Comparison of ENCODE assay signal across 22 cellular contexts in genomic region chr7:158944195-158944594, GRCh38.
"Had no signal": no experiment of that assay in that cellular context is flagged by ENCODE, and none has a peak within 500 bp of the region (broad histone marks: within the 10 kb centered on the region; RNA-seq: fewer than 3 reads in every experiment).

No MANE protein-coding gene starts in this region.

- H3K27me3 ChIP-seq: heart left ventricle, ovary, stomach, transverse colon had no signal

- DNase-seq: effector memory CD4-positive, alpha-beta T cell; heart left ventricle; hippocampal formation; left cardiac atrium; left ventricle myocardium superior; mesenchymal stem cell; midbrain; naive B cell; ovary; small intestine; stimulated activated CD4-positive, alpha-beta T cell treated with anti-CD3 and anti-CD28 coated beads, Interleukin-12 subunit alpha, Interleukin-12 subunit beta, amount 100 ng/mL, for 4 hours; stimulated activated naive CD4-positive, alpha-beta T cell; stomach; substantia nigra; transverse colon had no signal

- H3K36me3 ChIP-seq: ovary had no signal

- H3K27me3 Mint-ChIP-seq: naive B cell had no signal

- H3K4me3 Mint-ChIP-seq: naive B cell, nephron had no signal

- FAIRE-seq: endometrium, frontal cortex, keratinocyte, small intestine had no signal

- H3K4me3 ChIP-seq: heart left ventricle, lung, ovary, stomach, thoracic aorta, transverse colon had no signal

- H3K27ac Mint-ChIP-seq: nephron had no signal

- H3K4me1 Mint-ChIP-seq: naive B cell, nephron had no signal

- H3K4me1 ChIP-seq: heart left ventricle, stomach, transverse colon had no signal

- ATAC-seq: esophagus mucosa, heart left ventricle, left ventricle myocardium superior had no signal

- H3K9me3 ChIP-seq: thoracic aorta, transverse colon had no signal
